9 cellular contexts compared by ENCODE assay signal in the genomic region with DNA sequence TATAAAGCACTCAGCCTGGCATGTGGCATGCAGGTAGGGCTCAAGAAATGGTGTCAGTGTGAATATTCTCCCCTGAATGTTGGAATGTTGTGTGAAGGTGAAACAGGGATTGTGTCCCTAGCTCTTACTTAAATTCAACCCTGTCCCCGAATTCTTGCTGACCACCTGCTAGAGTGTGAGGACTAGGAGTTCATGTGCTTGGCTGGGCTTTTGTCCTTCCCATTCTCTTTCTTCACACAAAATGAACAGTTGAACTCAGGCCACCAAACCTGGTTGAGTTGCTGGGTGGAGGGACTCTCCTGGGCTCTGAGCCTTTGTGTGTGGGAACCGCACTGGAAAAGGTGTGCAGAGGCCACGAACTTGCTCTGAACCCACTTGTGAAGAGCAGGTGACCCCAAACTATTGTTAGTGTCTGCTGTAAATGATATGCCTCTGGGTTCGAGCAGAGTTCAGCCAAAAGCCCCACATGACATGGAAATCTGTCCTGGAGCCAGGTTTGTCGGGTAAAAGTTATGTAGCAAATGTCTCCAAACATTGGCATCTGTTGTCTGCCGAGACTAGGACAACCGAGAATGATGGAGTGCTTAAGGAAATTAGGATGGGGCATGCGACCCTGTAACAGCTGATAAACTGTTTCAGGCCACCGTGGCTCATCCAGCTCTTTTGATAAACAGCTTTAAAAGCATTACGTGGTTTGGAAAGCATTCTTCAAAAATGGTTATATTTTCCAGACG.
DNase-seq lines count a peak whose midpoint lies in the region; ATAC-seq, FAIRE-seq and TF ChIP-seq lines count a peak whose summit lies in the region.
"Had no signal": no experiment of that assay in that cellular context is flagged by ENCODE, and none has a peak within 500 bp of the region (broad histone marks: within the 10 kb centered on the region; RNA-seq: fewer than 3 reads in every experiment).

No MANE protein-coding gene starts in this region.

- no peaks in the 10 kb centered on the region for H3K9me3 ChIP-seq in Loucy (ENCODE audit: insufficient read depth, low read depth, low read length)

- H2AFZ ChIP-seq in Loucy (ENCODE audit: low read length), result no peak overlapping the region

- peak overlapping the region; percentile 72 for H3K9ac ChIP-seq in Loucy (ENCODE audit: low read depth, low read length, poor library complexity, severe bottlenecking)

- peak overlapping the region; percentile 74 for H3K4me2 ChIP-seq in Loucy (ENCODE audit: low read depth, low read length, poor library complexity, severe bottlenecking)

- H3K27me3 ChIP-seq in Loucy (ENCODE audit: insufficient read depth, low read length, poor library complexity, severe bottlenecking), result no peaks in the 10 kb centered on the region

- CTCF ChIA-PET in activated CD8-positive, alpha-beta T cell treated with anti-CD3 and anti-CD28 coated beads, Interleukin-2, amount 10 ng/mL, durations not matched to agents 7 days and 5 days (lab: Charles Lee), result interaction anchor here (0.6 to 5.6 kb wide), 8 partner anchors 15 to 146 kb away, joined by 3 to 27 read pairs (median 6); a partner anchor contains a TSS

- ATAC-seq in activated CD8-positive, alpha-beta T cell treated with anti-CD3 and anti-CD28 coated beads, Interleukin-2, amount 10 ng/mL, durations not matched to agents 7 days and 5 days, result no peak
- ATAC-seq in stimulated activated naive B cell treated with anti-CD40 and anti-IgM and Interleukin-4, amounts not matched to agents 10 μg/mL and 1 μg/mL and 100 μg/mL, for 72 hours (replicated peaks), result no peak
- no peak for ATAC-seq in HG02642 (IDR thresholded peaks at IDR 0.05; ENCODE audit: poor library complexity, unreplicated experiment)

- H3K27ac Mint-ChIP-seq in activated CD8-positive, alpha-beta T cell treated with anti-CD3 and anti-CD28 coated beads, Interleukin-2, amount 10 ng/mL, durations not matched to agents 7 days and 5 days, result peak overlapping the region; percentile 90
- peak overlapping the region; percentile 96 for H3K27ac Mint-ChIP-seq in stimulated activated naive B cell treated with anti-CD40 and anti-IgM and Interleukin-4, amounts not matched to agents 10 μg/mL and 1 μg/mL and 100 μg/mL, for 72 hours

- no peak for DNase-seq in activated CD8-positive, alpha-beta T cell treated with anti-CD3 and anti-CD28 coated beads, Interleukin-2, amount 10 ng/mL, durations not matched to agents 7 days and 5 days
- DNase-seq in iris pigment epithelial cell (ENCODE audit: low read depth), result peak; percentile 67
- DNase-seq in stimulated activated naive B cell treated with anti-CD40 and anti-IgM and Interleukin-4, amounts not matched to agents 10 μg/mL and 1 μg/mL and 100 μg/mL, for 72 hours, result no peak
- no peak for DNase-seq in GM12892 (ENCODE audit: insufficient read length)
- DNase-seq in Ammon's horn (ENCODE audit: low spot score), result no peak
- DNase-seq: NCI-H2107 had no signal

- no peak for FAIRE-seq in GM12892 (lab: Jason Lieb, UNC)
- FAIRE-seq: urothelium cell line had no signal

- H3K9me2 ChIP-seq in Loucy (replicated peaks; ENCODE audit: low read depth, low read length), result no peaks in the 10 kb centered on the region

- no peak for TF ChIP-seq POLR2A in GM12892 (IDR thresholded peaks at IDR 0.05; ENCODE audit: low read depth, low read length)

- no peaks in the 10 kb centered on the region for H3K9me3 Mint-ChIP-seq in activated CD8-positive, alpha-beta T cell treated with anti-CD3 and anti-CD28 coated beads, Interleukin-2, amount 10 ng/mL, durations not matched to agents 7 days and 5 days (ENCODE audit: insufficient read depth)
- H3K9me3 Mint-ChIP-seq in stimulated activated naive B cell treated with anti-CD40 and anti-IgM and Interleukin-4, amounts not matched to agents 10 μg/mL and 1 μg/mL and 100 μg/mL, for 72 hours, result no peaks in the 10 kb centered on the region

- H3K4me3 Mint-ChIP-seq in activated CD8-positive, alpha-beta T cell treated with anti-CD3 and anti-CD28 coated beads, Interleukin-2, amount 10 ng/mL, durations not matched to agents 7 days and 5 days, result peak overlapping the region; percentile 68
- peak overlapping the region in 1 of 2 donors; percentile 61 for H3K4me3 Mint-ChIP-seq in stimulated activated naive B cell treated with anti-CD40 and anti-IgM and Interleukin-4, amounts not matched to agents 10 μg/mL and 1 μg/mL and 100 μg/mL, for 72 hours

- POLR2A ChIA-PET in activated CD8-positive, alpha-beta T cell treated with anti-CD3 and anti-CD28 coated beads, Interleukin-2, amount 10 ng/mL, durations not matched to agents 7 days and 5 days (lab: Charles Lee), result interaction anchor here (0.8 to 2.9 kb wide), 13 partner anchors 21 to 566 kb away, joined by 3 to 19 read pairs (median 7); no protein-coding TSS in a partner anchor

- H3K4me1 ChIP-seq in Loucy (ENCODE audit: insufficient read depth, low read length, poor library complexity, severe bottlenecking), result peaks cover 76% of the 10 kb centered on the region

- peak overlapping the region; percentile 61 for H3K4me3 ChIP-seq in Loucy (ENCODE audit: low read length, poor library complexity, severe bottlenecking)

- H3F3A ChIP-seq in Loucy (ENCODE audit: low read depth), result peaks cover 13% of the 10 kb centered on the region

- H3K36me3 ChIP-seq in Loucy (ENCODE audit: insufficient read depth, low read length), result no peaks in the 10 kb centered on the region

- no peak for TF ChIP-seq CTCF in Loucy (conservative IDR thresholded peaks at IDR 0.05; ENCODE audit: low read length)

- peaks cover 90% of the 10 kb centered on the region for H3K4me1 Mint-ChIP-seq in activated CD8-positive, alpha-beta T cell treated with anti-CD3 and anti-CD28 coated beads, Interleukin-2, amount 10 ng/mL, durations not matched to agents 7 days and 5 days (ENCODE audit: low read depth)
- peaks cover 57 to 91% of the 10 kb centered on the region in 2 donors for H3K4me1 Mint-ChIP-seq in stimulated activated naive B cell treated with anti-CD40 and anti-IgM and Interleukin-4, amounts not matched to agents 10 μg/mL and 1 μg/mL and 100 μg/mL, for 72 hours

- peaks cover 41% of the 10 kb centered on the region for H3K36me3 Mint-ChIP-seq in activated CD8-positive, alpha-beta T cell treated with anti-CD3 and anti-CD28 coated beads, Interleukin-2, amount 10 ng/mL, durations not matched to agents 7 days and 5 days (ENCODE audit: low read depth)
- peaks cover 22 to 58% of the 10 kb centered on the region in 2 donors for H3K36me3 Mint-ChIP-seq in stimulated activated naive B cell treated with anti-CD40 and anti-IgM and Interleukin-4, amounts not matched to agents 10 μg/mL and 1 μg/mL and 100 μg/mL, for 72 hours

- no peaks in the 10 kb centered on the region for H3K27me3 Mint-ChIP-seq in activated CD8-positive, alpha-beta T cell treated with anti-CD3 and anti-CD28 coated beads, Interleukin-2, amount 10 ng/mL, durations not matched to agents 7 days and 5 days (ENCODE audit: low read depth)
- H3K27me3 Mint-ChIP-seq in stimulated activated naive B cell treated with anti-CD40 and anti-IgM and Interleukin-4, amounts not matched to agents 10 μg/mL and 1 μg/mL and 100 μg/mL, for 72 hours, result no peaks in the 10 kb centered on the region

- no peaks in the 10 kb centered on the region for H4K20me1 ChIP-seq in Loucy (ENCODE audit: insufficient read depth, low read length, poor library complexity, severe bottlenecking)

- H3K79me2 ChIP-seq in Loucy (ENCODE audit: insufficient read depth, low read length), result no peaks in the 10 kb centered on the region
